Comparison of ENCODE assay signal across 18 cellular contexts in the genomic region with DNA sequence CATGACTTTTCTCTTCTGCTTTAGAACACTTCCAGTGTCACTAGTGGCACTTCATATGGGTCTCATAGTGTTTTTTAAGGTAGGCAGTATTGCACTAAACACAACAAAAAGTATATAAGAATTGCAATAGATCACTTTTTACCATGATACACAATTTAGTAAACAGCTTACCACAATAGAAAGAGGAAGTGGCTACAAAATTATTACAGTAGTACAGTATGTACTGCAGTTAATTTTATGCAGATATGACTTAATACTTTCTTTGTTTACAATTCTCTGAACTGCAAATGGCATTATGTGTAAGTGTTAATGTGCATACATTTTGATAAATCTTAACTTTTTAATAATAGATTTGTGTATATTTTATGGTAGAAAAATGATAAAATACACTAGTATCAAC.
"Had no signal": no experiment of that assay in that cellular context is flagged by ENCODE, and none has a peak within 500 bp of the region (broad histone marks: within the 10 kb centered on the region; RNA-seq: fewer than 3 reads in every experiment).

No MANE protein-coding gene starts in this region.

- H3K4me1 Mint-ChIP-seq: activated CD4-positive, alpha-beta T cell treated with anti-CD3 and anti-CD28 coated beads for 36 hours; stimulated activated naive B cell treated with anti-CD40 and anti-IgM and Interleukin-4, amounts not matched to agents 10 μg/mL and 1 μg/mL and 100 μg/mL, for 72 hours had no signal

- ATAC-seq: activated CD4-positive, alpha-beta T cell treated with anti-CD3 and anti-CD28 coated beads for 36 hours; gastroesophageal sphincter; left cardiac atrium; natural killer cell treated with Interleukin-12 subunit alpha and Interleukin-12 subunit beta and Interleukin-15 and Interleukin-18, amount 100 ng/mL, for 72 hours had no signal

- H3K36me3 Mint-ChIP-seq: natural killer cell treated with Interleukin-12 subunit alpha and Interleukin-12 subunit beta and Interleukin-15 and Interleukin-18, amount 100 ng/mL, for 72 hours had no signal

- DNase-seq: activated B cell treated with CpG ODN at 0.5 μM for 24 hours; activated CD4-positive, alpha-beta T cell treated with anti-CD3 and anti-CD28 coated beads for 36 hours; activated CD4-positive, alpha-beta T cell treated with anti-CD3 and anti-CD28 coated beads, Interleukin-2, amount 50 U/mL, for 4 hours; activated effector memory CD4-positive, alpha-beta T cell treated with Interleukin-2 at 50 U/mL for 16 hours; activated naive CD4-positive, alpha-beta T cell treated with anti-CD3 and anti-CD28 coated beads for 36 hours; activated T-cell treated with anti-CD3 and anti-CD28 coated beads, Interleukin-2, amount 50 U/mL, for 48 hours; amygdala; head of caudate nucleus; hypothalamus; left cardiac atrium; stimulated activated CD4-positive, alpha-beta T cell treated with anti-CD3 and anti-CD28 coated beads, Interleukin-2, amount 100 ng/mL, for 48 hours; stimulated activated CD8-positive, alpha-beta memory T cell treated with anti-CD3 and anti-CD28 coated beads, Interleukin-4, amount 100 ng/mL, for 48 hours; stimulated activated naive B cell treated with anti-CD40 and anti-IgM and Interleukin-4, amounts not matched to agents 10 μg/mL and 1 μg/mL and 100 μg/mL, for 72 hours; T1000; testis; upper lobe of left lung had no signal

- H3K4me3 Mint-ChIP-seq: activated B cell treated with CpG ODN at 0.5 μM for 24 hours; activated CD4-positive, alpha-beta T cell treated with anti-CD3 and anti-CD28 coated beads for 36 hours; activated naive CD4-positive, alpha-beta T cell treated with anti-CD3 and anti-CD28 coated beads for 36 hours; natural killer cell treated with Interleukin-12 subunit alpha and Interleukin-12 subunit beta and Interleukin-15 and Interleukin-18, amount 100 ng/mL, for 72 hours; stimulated activated naive B cell treated with anti-CD40 and anti-IgM and Interleukin-4, amounts not matched to agents 10 μg/mL and 1 μg/mL and 100 μg/mL, for 72 hours had no signal

- H3K9me3 Mint-ChIP-seq: activated B cell treated with CpG ODN at 0.5 μM for 24 hours; activated naive CD4-positive, alpha-beta T cell treated with anti-CD3 and anti-CD28 coated beads for 36 hours; natural killer cell treated with Interleukin-12 subunit alpha and Interleukin-12 subunit beta and Interleukin-15 and Interleukin-18, amount 100 ng/mL, for 72 hours had no signal

- H3K27ac Mint-ChIP-seq: activated B cell treated with CpG ODN at 0.5 μM for 24 hours; activated CD4-positive, alpha-beta T cell treated with anti-CD3 and anti-CD28 coated beads for 36 hours; activated naive CD4-positive, alpha-beta T cell treated with anti-CD3 and anti-CD28 coated beads for 36 hours; natural killer cell treated with Interleukin-12 subunit alpha and Interleukin-12 subunit beta and Interleukin-15 and Interleukin-18, amount 100 ng/mL, for 72 hours; stimulated activated naive B cell treated with anti-CD40 and anti-IgM and Interleukin-4, amounts not matched to agents 10 μg/mL and 1 μg/mL and 100 μg/mL, for 72 hours had no signal

- H3K27me3 Mint-ChIP-seq: activated B cell treated with CpG ODN at 0.5 μM for 24 hours; activated CD4-positive, alpha-beta T cell treated with anti-CD3 and anti-CD28 coated beads for 36 hours; stimulated activated naive B cell treated with anti-CD40 and anti-IgM and Interleukin-4, amounts not matched to agents 10 μg/mL and 1 μg/mL and 100 μg/mL, for 72 hours had no signal
